In genomic region chr22:50445071-50445879, GRCh38 we compare ENCODE assay signal across 9 cellular contexts. TPM values are rescaled to one million over a fixed set of nuclear protein-coding genes. Genes with fewer than 3 reads are reported as not detected.
DNase-seq lines count a peak whose midpoint lies in the region; ATAC-seq and TF ChIP-seq lines count a peak whose summit lies in the region.
"Had no signal": no experiment of that assay in that cellular context is flagged by ENCODE, and none has a peak within 500 bp of the region (broad histone marks: within the 10 kb centered on the region; RNA-seq: fewer than 3 reads in every experiment).

No MANE protein-coding gene starts in this region.

- H3K9me3 ChIP-seq in lower lobe of right lung: no peaks in the 10 kb centered on the region
- no peaks in the 10 kb centered on the region for H3K9me3 ChIP-seq in upper lobe of right lung

- H3K4me1 ChIP-seq in lower lobe of right lung: peaks cover 25% of the 10 kb centered on the region
- peaks cover 18% of the 10 kb centered on the region for H3K4me1 ChIP-seq in upper lobe of right lung

- H3K4me3 ChIP-seq in lower lobe of right lung: no peak overlapping the region
- no peak overlapping the region for H3K4me3 ChIP-seq in upper lobe of right lung

- DNase-seq in left cardiac atrium (peak; percentile 22), left ventricle myocardium superior (no peak), lower lobe of right lung (peak; percentile 73), upper lobe of right lung (no peak), NCI-H1105 (lab: John Stamatoyannopoulos, UW) (no peak), KBM-7 (no peak)
- DNase-seq: NK-92 treated with Interleukin-12 subunit alpha and Interleukin-12 subunit beta, amount 100 ng/mL, for 24 hours had no signal

- H3K4me1 Mint-ChIP-seq in activated T-helper 17 cell treated with anti-CD3 and anti-CD28 coated beads, Interleukin-2, amount 50 U/mL, for 72 hours: no peaks in the 10 kb centered on the region

- H3K9me3 Mint-ChIP-seq in activated T-helper 17 cell treated with anti-CD3 and anti-CD28 coated beads, Interleukin-2, amount 50 U/mL, for 72 hours: no peaks in the 10 kb centered on the region

- peaks cover 54% of the 10 kb centered on the region for H3K36me3 Mint-ChIP-seq in activated T-helper 17 cell treated with anti-CD3 and anti-CD28 coated beads, Interleukin-2, amount 50 U/mL, for 72 hours (ENCODE audit: low read depth)

- intact Hi-C loops in left cardiac atrium (cut with DNase I): no loop called here
- intact Hi-C loops in left ventricle myocardium superior (cut with micrococcal nuclease): no loop called here
- intact Hi-C loops in lower lobe of right lung (cut with DNase I): no loop called here
- intact Hi-C loops in upper lobe of right lung (cut with DNase I): no loop called here

- in situ Hi-C loops in KBM-7 (cut with MboI; ENCODE audit: low pct_unique_long_range_greater_than_20kb, low sequenced_read_pairs): no loop called here

- no peaks in the 10 kb centered on the region for H3K27me3 ChIP-seq in lower lobe of right lung (ENCODE audit: low read depth)
- H3K27me3 ChIP-seq in upper lobe of right lung: no peaks in the 10 kb centered on the region

- TF ChIP-seq CTCF in lower lobe of right lung (IDR thresholded peaks at IDR 0.05) (no peak), upper lobe of right lung (IDR thresholded peaks at IDR 0.05) (no peak)

- peaks cover 73% of the 10 kb centered on the region for H3K36me3 ChIP-seq in lower lobe of right lung
- peaks cover 69% of the 10 kb centered on the region for H3K36me3 ChIP-seq in upper lobe of right lung

- ATAC-seq in left cardiac atrium (no peak), left ventricle myocardium superior (no peak), lower lobe of right lung (peak; percentile 53 to 65), upper lobe of right lung (peak; percentile 54), GM21447 (IDR thresholded peaks at IDR 0.05; ENCODE audit: unreplicated experiment) (no peak)
- peak; percentile 9 for ATAC-seq in activated T-helper 17 cell treated with anti-CD3 and anti-CD28 coated beads, Interleukin-2, amount 50 U/mL, for 72 hours (replicated peaks)

- H3K27me3 Mint-ChIP-seq in activated T-helper 17 cell treated with anti-CD3 and anti-CD28 coated beads, Interleukin-2, amount 50 U/mL, for 72 hours: no peaks in the 10 kb centered on the region

- H3K4me3 Mint-ChIP-seq in activated T-helper 17 cell treated with anti-CD3 and anti-CD28 coated beads, Interleukin-2, amount 50 U/mL, for 72 hours: no peak overlapping the region

- H3K27ac ChIP-seq in lower lobe of right lung: peak overlapping the region; percentile 72
- H3K27ac ChIP-seq in upper lobe of right lung: peak overlapping the region; percentile 60

- peak overlapping the region; percentile 70 for H3K27ac Mint-ChIP-seq in activated T-helper 17 cell treated with anti-CD3 and anti-CD28 coated beads, Interleukin-2, amount 50 U/mL, for 72 hours

RNA-seq across cellular contexts. Expression of gene SBF1, which starts 29.6 kb away (rescaled TPM):
- total RNA-seq in left cardiac atrium (10 to 100 TPM; 44.9 to 54.4 TPM), left ventricle myocardium superior (55.5 TPM), lower lobe of right lung (59.0 TPM), upper lobe of right lung (69.4 TPM)
- total RNA-seq in activated T-helper 17 cell treated with anti-CD3 and anti-CD28 coated beads, Interleukin-2, amount 50 U/mL, for 72 hours: 100 to 1,000 TPM in 1 of 2 donors, 10 to 100 TPM in 1; 84.2 to 126 TPM

RNA-seq across cellular contexts. Expression of gene ADM2, which starts 36.1 kb away (rescaled TPM):
- total RNA-seq in left cardiac atrium (under 1 TPM; 0.15 to 0.52 TPM), left ventricle myocardium superior (not detected), lower lobe of right lung (1.5 TPM), upper lobe of right lung (2.6 TPM)
- 1 to 10 TPM; 1.3 to 3.7 TPM for total RNA-seq in activated T-helper 17 cell treated with anti-CD3 and anti-CD28 coated beads, Interleukin-2, amount 50 U/mL, for 72 hours

RNA-seq across cellular contexts. Expression of gene MIOX, which starts 41.4 kb away (rescaled TPM):
- total RNA-seq in left cardiac atrium: not detected
- not detected for total RNA-seq in left ventricle myocardium superior
- under 1 TPM; 0.24 to 0.53 TPM for total RNA-seq in activated T-helper 17 cell treated with anti-CD3 and anti-CD28 coated beads, Interleukin-2, amount 50 U/mL, for 72 hours
- not detected for total RNA-seq in lower lobe of right lung
- total RNA-seq in upper lobe of right lung: not detected

Comparison
In these comparisons a context has a peak if more than half of its experiments do, and no peak if none do; other contexts are left out.
1. DNase-seq: peak in left cardiac atrium (single experiment) and lower lobe of right lung (single experiment); none in left ventricle myocardium superior (single experiment), upper lobe of right lung (single experiment), NCI-H1105 (single experiment) and KBM-7 (single experiment).
2. ATAC-seq: peak in activated T-helper 17 cell treated with anti-CD3 and anti-CD28 coated beads, Interleukin-2, amount 50 U/mL, for 72 hours (single experiment), lower lobe of right lung (2 of 2) and upper lobe of right lung (single experiment); none in left cardiac atrium (0 of 2), left ventricle myocardium superior (single experiment) and GM21447 (single experiment).